8 cellular contexts compared by ENCODE assay signal in genomic region chr11:65817815-65818680, GRCh38. TPM values are rescaled to one million over a fixed set of nuclear protein-coding genes. Genes with fewer than 3 reads are reported as not detected.
DNase-seq lines count a peak whose midpoint lies in the region; TF ChIP-seq lines count a peak whose summit lies in the region.

No MANE protein-coding gene starts in this region.

- H3K9me3 Mint-ChIP-seq in CD8-positive, alpha-beta memory T cell, result no peaks in the 10 kb centered on the region

- H3K9ac ChIP-seq in HUES48 (ENCODE audit: low read depth, low read length), result peak overlapping the region; percentile 62
- peak overlapping the region; percentile 84 for H3K9ac ChIP-seq in NT2/D1 (ENCODE audit: insufficient read length, low read depth)

- peaks cover 8 to 11% (median 10%) of the 10 kb centered on the region in 3 donors for H3K4me1 Mint-ChIP-seq in CD8-positive, alpha-beta memory T cell

- peak overlapping the region; percentile 74 to 85 (median 81) for H3K4me3 Mint-ChIP-seq in CD8-positive, alpha-beta memory T cell

- H3K27me3 ChIP-seq in CD8-positive, alpha-beta memory T cell (ENCODE audit: insufficient read depth, low read length, poor library complexity, severe bottlenecking), result no peaks in the 10 kb centered on the region
- H3K27me3 ChIP-seq in HUES48 (ENCODE audit: control insufficient read depth, insufficient read depth, low read length) (peaks cover 8% of the 10 kb centered on the region), NT2/D1 (ENCODE audit: insufficient read depth, insufficient read length) (peaks cover 9% of the 10 kb centered on the region), mononuclear cell (ENCODE audit: insufficient read depth, low read length) (no peaks in the 10 kb centered on the region)

- H3K27ac Mint-ChIP-seq in CD8-positive, alpha-beta memory T cell, result peak overlapping the region in 7 of 8 donors; percentile 70 to 90 (median 77)

- peak; percentile 100 for TF ChIP-seq CTCF in GM20000 (IDR thresholded peaks at IDR 0.05; ENCODE audit: extremely low read depth, missing control alignments)

- H3K4me3 ChIP-seq in CD8-positive, alpha-beta memory T cell (ENCODE audit: low read length), result peak overlapping the region; percentile 62
- H3K4me3 ChIP-seq in HUES48 (ENCODE audit: low read depth, low read length) (peak overlapping the region; percentile 76), NT2/D1 (ENCODE audit: insufficient read length, low read depth) (peak overlapping the region; percentile 71), mononuclear cell (ENCODE audit: low read length) (peak overlapping the region; percentile 55)

- POLR2A ChIA-PET in CD8-positive, alpha-beta memory T cell (lab: Charles Lee), result interaction anchor here (0.6 to 1.0 kb wide), 5 partner anchors 38 to 271 kb away, joined by 3 to 5 read pairs (median 5); no protein-coding TSS in a partner anchor

- CTCF ChIA-PET in CD8-positive, alpha-beta memory T cell (lab: Charles Lee), result interaction anchor here (0.5 to 5.0 kb wide), 25 partner anchors 10 to 692 kb away, joined by 3 to 50 read pairs (median 5); partner anchors contain the start of genes AP5B1, FIBP, KAT5 and SNX32

- peaks cover 0 to 3% (median 0%) of the 10 kb centered on the region in 3 donors for H3K36me3 Mint-ChIP-seq in CD8-positive, alpha-beta memory T cell

- H3K27ac ChIP-seq in CD8-positive, alpha-beta memory T cell (ENCODE audit: low read depth, low read length), result peak overlapping the region; percentile 53
- H3K27ac ChIP-seq in HUES48 (ENCODE audit: low read depth, low read length), result no peak overlapping the region

- peak; percentile 87 to 97 (median 93) for DNase-seq in CD8-positive, alpha-beta memory T cell
- DNase-seq in GM20000 (ENCODE audit: low spot score), result peak; percentile 98
- DNase-seq in NT2/D1 (ENCODE audit: low read depth, low spot score), result peak; percentile 85
- DNase-seq in activated CD8-positive, alpha-beta memory T cell treated with anti-CD3 and anti-CD28 coated beads, Interleukin-2, amount 50 U/mL, for 48 hours, result peak; percentile 100
- DNase-seq in epidermal melanocyte (ENCODE audit: insufficient read length, low spot score), result peak; percentile 86
- peak; percentile 92 for DNase-seq in stimulated activated CD8-positive, alpha-beta memory T cell treated with anti-CD3 and anti-CD28 coated beads, Interleukin-2, amount 100 ng/mL, for 1 hour (ENCODE audit: low read depth in 2 of 2)

- no peaks in the 10 kb centered on the region for H3K36me3 ChIP-seq in CD8-positive, alpha-beta memory T cell (ENCODE audit: insufficient read depth, low read length)
- no peaks in the 10 kb centered on the region for H3K36me3 ChIP-seq in HUES48 (ENCODE audit: control insufficient read depth, insufficient read depth, low read length)
- H3K36me3 ChIP-seq in NT2/D1 (ENCODE audit: insufficient read depth, insufficient read length, low read length), result no peaks in the 10 kb centered on the region

- H3K4me1 ChIP-seq in CD8-positive, alpha-beta memory T cell (ENCODE audit: insufficient read depth, low read length), result peaks cover 10% of the 10 kb centered on the region
- H3K4me1 ChIP-seq in HUES48 (ENCODE audit: control insufficient read depth, insufficient read depth, low read length), result peaks cover 2% of the 10 kb centered on the region; the same call in 1 of the 2 replicates
- peaks cover 3% of the 10 kb centered on the region for H3K4me1 ChIP-seq in NT2/D1 (ENCODE audit: insufficient read depth, insufficient read length)
- peaks cover 24% of the 10 kb centered on the region for H3K4me1 ChIP-seq in mononuclear cell (ENCODE audit: insufficient read depth, low read length)

- H3K27me3 Mint-ChIP-seq in CD8-positive, alpha-beta memory T cell, result no peaks in the 10 kb centered on the region

- no peaks in the 10 kb centered on the region for H3K9me3 ChIP-seq in CD8-positive, alpha-beta memory T cell (ENCODE audit: low read length)
- no peaks in the 10 kb centered on the region for H3K9me3 ChIP-seq in HUES48 (ENCODE audit: control insufficient read depth, insufficient read depth, low read length)
- peaks cover 7% of the 10 kb centered on the region; the same call in 1 of the 2 replicates for H3K9me3 ChIP-seq in NT2/D1 (ENCODE audit: insufficient read depth, low read length)
- H3K9me3 ChIP-seq in mononuclear cell (ENCODE audit: low read depth, low read length), result no peaks in the 10 kb centered on the region

RNA-seq across cellular contexts. Expression of gene SNX32, which starts 15.7 kb away (rescaled TPM):
- total RNA-seq in CD8-positive, alpha-beta memory T cell, result 1 to 10 TPM; 2.0 to 2.8 TPM
- polyA plus RNA-seq in CD8-positive, alpha-beta memory T cell, result 0.77 TPM
- total RNA-seq in mononuclear cell, result not detected

RNA-seq across cellular contexts. Expression of gene OVOL1, which starts 31.2 kb away (rescaled TPM):
- total RNA-seq in CD8-positive, alpha-beta memory T cell, result not detected
- not detected for polyA plus RNA-seq in CD8-positive, alpha-beta memory T cell
- not detected for total RNA-seq in mononuclear cell

RNA-seq across cellular contexts. Expression of gene AP5B1, which starts 37.3 kb away (rescaled TPM):
- 10 to 100 TPM; 16.2 to 17.4 TPM for total RNA-seq in CD8-positive, alpha-beta memory T cell
- polyA plus RNA-seq in CD8-positive, alpha-beta memory T cell, result 18.1 TPM
- total RNA-seq in mononuclear cell, result 26.7 TPM

RNA-seq across cellular contexts. Expression of gene CFL1, which starts 39.9 kb away (rescaled TPM):
- 1,000 to 10,000 TPM; 1,172 to 1,226 TPM for total RNA-seq in CD8-positive, alpha-beta memory T cell
- 3,347 TPM for polyA plus RNA-seq in CD8-positive, alpha-beta memory T cell
- total RNA-seq in mononuclear cell, result 731 TPM

RNA-seq across cellular contexts. Expression of gene MUS81, which starts 42.2 kb away (rescaled TPM):
- 10 to 100 TPM; 84.7 to 85.8 TPM for total RNA-seq in CD8-positive, alpha-beta memory T cell
- polyA plus RNA-seq in CD8-positive, alpha-beta memory T cell, result 35.2 TPM
- 17.3 TPM for total RNA-seq in mononuclear cell
